ENCODE assay signal across 1 cellular context in the genomic region with DNA sequence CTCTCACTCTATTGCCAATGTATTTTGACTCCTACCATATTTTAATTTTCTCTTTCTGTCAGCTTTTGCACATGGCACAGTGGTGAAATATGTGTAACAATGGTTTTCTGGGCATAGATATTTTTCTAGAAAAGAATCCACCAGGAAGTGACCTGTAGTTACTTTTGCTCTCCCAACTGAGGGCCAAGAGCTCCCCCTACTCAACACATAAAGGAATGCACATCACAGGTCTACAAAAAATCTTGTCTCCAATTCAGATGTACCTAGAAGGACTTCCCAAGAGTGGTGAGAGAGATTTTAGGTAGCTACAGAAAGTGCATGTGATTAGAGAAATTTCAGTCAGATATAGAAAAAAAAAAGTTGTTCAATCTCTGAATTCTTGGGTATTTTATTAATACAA.
TF ChIP-seq lines count a peak whose summit lies in the region.

No MANE protein-coding gene starts in this region.

TF ChIP-seq in GM23338, 12 proteins besides CTCF, POLR2A, EP300 and RAD21 (continued from another document):
- TF ChIP-seq, protein P1, sequence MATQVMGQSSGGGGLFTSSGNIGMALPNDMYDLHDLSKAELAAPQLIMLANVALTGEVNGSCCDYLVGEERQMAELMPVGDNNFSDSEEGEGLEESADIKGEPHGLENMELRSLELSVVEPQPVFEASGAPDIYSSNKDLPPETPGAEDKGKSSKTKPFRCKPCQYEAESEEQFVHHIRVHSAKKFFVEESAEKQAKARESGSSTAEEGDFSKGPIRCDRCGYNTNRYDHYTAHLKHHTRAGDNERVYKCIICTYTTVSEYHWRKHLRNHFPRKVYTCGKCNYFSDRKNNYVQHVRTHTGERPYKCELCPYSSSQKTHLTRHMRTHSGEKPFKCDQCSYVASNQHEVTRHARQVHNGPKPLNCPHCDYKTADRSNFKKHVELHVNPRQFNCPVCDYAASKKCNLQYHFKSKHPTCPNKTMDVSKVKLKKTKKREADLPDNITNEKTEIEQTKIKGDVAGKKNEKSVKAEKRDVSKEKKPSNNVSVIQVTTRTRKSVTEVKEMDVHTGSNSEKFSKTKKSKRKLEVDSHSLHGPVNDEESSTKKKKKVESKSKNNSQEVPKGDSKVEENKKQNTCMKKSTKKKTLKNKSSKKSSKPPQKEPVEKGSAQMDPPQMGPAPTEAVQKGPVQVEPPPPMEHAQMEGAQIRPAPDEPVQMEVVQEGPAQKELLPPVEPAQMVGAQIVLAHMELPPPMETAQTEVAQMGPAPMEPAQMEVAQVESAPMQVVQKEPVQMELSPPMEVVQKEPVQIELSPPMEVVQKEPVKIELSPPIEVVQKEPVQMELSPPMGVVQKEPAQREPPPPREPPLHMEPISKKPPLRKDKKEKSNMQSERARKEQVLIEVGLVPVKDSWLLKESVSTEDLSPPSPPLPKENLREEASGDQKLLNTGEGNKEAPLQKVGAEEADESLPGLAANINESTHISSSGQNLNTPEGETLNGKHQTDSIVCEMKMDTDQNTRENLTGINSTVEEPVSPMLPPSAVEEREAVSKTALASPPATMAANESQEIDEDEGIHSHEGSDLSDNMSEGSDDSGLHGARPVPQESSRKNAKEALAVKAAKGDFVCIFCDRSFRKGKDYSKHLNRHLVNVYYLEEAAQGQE (IDR thresholded peaks at IDR 0.05; ENCODE audit: unreplicated experiment): no peak
- TF ChIP-seq STAT1 (IDR thresholded peaks at IDR 0.05; ENCODE audit: unreplicated experiment) (no peak), ZNF331 (CRISPR knock-in tag; IDR thresholded peaks at IDR 0.05; ENCODE audit: low read depth) (no peak), ZNF114 (CRISPR knock-in tag; IDR thresholded peaks at IDR 0.05) (no peak), ZNF462 (CRISPR knock-in tag; IDR thresholded peaks at IDR 0.05) (no peak), JUNB (IDR thresholded peaks at IDR 0.05; ENCODE audit: unreplicated experiment) (no peak), NANOG (IDR thresholded peaks at IDR 0.05; ENCODE audit: borderline replicate concordance) (no peak), CREB1 (CRISPR knock-in tag; IDR thresholded peaks at IDR 0.05; ENCODE audit: low read depth) (no peak), POLR2AphosphoS5 (IDR thresholded peaks at IDR 0.05; ENCODE audit: low read depth) (no peak), EZH2 (IDR thresholded peaks at IDR 0.05; ENCODE audit: low read depth, unreplicated experiment) (no peak), ETS1 (IDR thresholded peaks at IDR 0.05) (no peak)
